20 cellular contexts compared by ENCODE assay signal in the genomic region with DNA sequence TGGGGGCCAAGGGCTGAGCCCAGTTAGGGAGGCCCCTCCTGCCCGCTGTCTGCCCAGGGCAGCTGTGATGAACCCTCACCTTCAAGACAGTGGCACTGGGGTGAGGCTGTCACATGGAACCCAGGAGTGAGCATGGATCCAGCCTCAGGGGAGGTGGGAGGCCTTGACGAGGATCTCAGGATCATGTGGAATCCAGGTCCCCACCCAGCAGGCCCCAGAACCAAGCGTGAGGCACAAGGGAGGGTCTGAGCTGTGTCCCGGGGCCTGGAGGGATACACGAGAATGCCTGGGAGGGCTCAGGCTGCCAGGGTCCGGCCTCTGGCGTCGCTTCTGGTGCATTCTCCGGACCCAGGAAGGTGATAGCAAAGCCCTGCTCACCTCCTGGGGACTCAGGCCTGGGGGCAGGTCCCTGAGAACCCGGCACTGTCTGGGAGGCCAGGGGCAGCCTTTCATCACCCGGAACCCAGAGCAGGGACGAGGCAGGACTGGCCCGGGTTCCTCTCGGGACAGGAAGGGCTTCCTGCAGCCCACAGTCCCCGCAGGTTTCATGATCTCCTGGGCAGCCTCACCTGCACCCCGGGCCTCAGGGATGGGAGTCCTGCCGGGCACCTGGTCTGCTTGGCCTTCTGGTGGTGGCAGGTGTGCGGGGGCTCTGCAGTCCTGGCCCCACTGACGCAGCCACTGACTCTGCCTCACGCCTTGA.
"Had no signal": no experiment of that assay in that cellular context is flagged by ENCODE, and none has a peak within 500 bp of the region (broad histone marks: within the 10 kb centered on the region; RNA-seq: fewer than 3 reads in every experiment).

No MANE protein-coding gene starts in this region.

- H3K36me3 ChIP-seq: pancreas, prostate gland, sigmoid colon, thoracic aorta, transverse colon had no signal

- DNase-seq: central memory CD4-positive, alpha-beta T cell; effector CD4-positive, alpha-beta T cell; erythroblast; foreskin keratinocyte; hippocampal formation; islet precursor cell; mammary epithelial cell; sigmoid colon; stimulated activated CD4-positive, alpha-beta T cell treated with anti-CD3 and anti-CD28 coated beads, Interleukin-12 subunit alpha, Interleukin-12 subunit beta, amount 100 ng/mL, for 4 hours; stimulated activated naive CD4-positive, alpha-beta T cell; stomach; substantia nigra; transverse colon had no signal

- ATAC-seq: foreskin keratinocyte; naive thymus-derived CD4-positive, alpha-beta T cell; pancreas had no signal

- FAIRE-seq: endothelial cell of umbilical vein, pancreas had no signal

- H3K9me3 ChIP-seq: pancreas, prostate gland, sigmoid colon, stomach, thoracic aorta, transverse colon had no signal

- H3K27me3 ChIP-seq: foreskin keratinocyte, pancreas, sigmoid colon, transverse colon had no signal

- H3K4me3 ChIP-seq: coronary artery, pancreas, prostate gland, sigmoid colon, skin epidermis, stomach, thoracic aorta, transverse colon had no signal

- H3K27ac ChIP-seq: coronary artery, foreskin keratinocyte, pancreas, prostate gland, sigmoid colon, skin epidermis, stomach, thoracic aorta, transverse colon had no signal

- H3K4me1 ChIP-seq: foreskin keratinocyte, pancreas, prostate gland, sigmoid colon, stomach, transverse colon had no signal
